Comparison of ENCODE assay signal across 15 cellular contexts in the genomic region with DNA sequence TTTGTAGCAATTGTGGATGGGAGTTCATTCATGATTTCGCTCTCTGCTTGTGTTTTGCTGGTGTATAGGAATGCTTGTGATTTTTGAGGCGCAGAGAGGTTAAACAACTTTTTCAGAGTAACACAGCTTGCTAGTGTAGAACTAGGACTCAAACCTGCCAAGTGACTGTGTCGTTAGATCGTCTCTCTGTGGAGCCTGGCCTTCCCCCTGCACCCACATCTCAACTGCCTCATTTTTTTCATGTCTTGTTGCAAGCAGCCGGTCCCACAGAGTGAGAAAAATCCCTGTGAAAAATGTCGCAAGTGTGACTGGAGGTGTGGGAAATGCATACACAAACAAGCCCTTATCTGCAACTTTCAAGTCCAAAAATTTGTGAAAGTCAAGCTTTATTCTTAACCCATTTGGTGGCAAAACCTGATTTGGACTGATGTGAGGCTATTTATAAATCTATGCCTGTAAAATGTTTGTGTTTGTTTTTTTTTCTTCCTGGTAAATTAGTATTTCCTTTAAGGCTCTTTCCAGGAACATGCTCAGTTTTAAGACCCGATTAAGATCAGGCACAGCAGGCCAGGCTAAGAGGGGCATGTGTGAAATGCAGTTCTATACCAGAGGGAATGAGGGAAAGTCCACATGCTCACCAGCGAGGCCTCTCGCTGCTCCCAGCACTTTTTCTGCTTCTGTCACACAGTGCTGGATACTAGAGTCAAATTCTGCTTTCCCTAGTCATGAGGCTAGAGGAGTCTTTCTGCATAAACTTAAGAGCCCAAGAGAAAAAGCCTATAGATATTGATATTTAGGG. TPM values are rescaled to one million over a fixed set of nuclear protein-coding genes. Genes with fewer than 3 reads are reported as not detected.
DNase-seq lines count a peak whose midpoint lies in the region; ATAC-seq and TF ChIP-seq lines count a peak whose summit lies in the region.
"Had no signal": no experiment of that assay in that cellular context is flagged by ENCODE, and none has a peak within 500 bp of the region (broad histone marks: within the 10 kb centered on the region; RNA-seq: fewer than 3 reads in every experiment).

No MANE protein-coding gene starts in this region.

- peak; percentile 58; the same call in 2 of the 3 replicates for ATAC-seq in GM23338
- no peak for ATAC-seq in GM18520 (IDR thresholded peaks at IDR 0.05; ENCODE audit: unreplicated experiment)

- H3K4me3 ChIP-seq in GM23338 (no peak overlapping the region), WERI-Rb-1 (ENCODE audit: low read depth, low read length) (no peak overlapping the region), left ventricle myocardium inferior (no peak overlapping the region), parathyroid adenoma (ENCODE audit: low read depth, low read length) (no peak overlapping the region)
- H3K4me3 ChIP-seq: breast epithelium, testis had no signal

- no peaks in the 10 kb centered on the region for H3K27me3 Mint-ChIP-seq in GM23338 (ENCODE audit: insufficient read depth, low read depth, poor library complexity)

- H3K4me1 ChIP-seq in GM23338 (ENCODE audit: insufficient read depth) (peaks cover 8% of the 10 kb centered on the region), left ventricle myocardium inferior (peaks cover 69% of the 10 kb centered on the region), parathyroid adenoma (peaks cover 9% of the 10 kb centered on the region)
- H3K4me1 ChIP-seq: breast epithelium, testis had no signal

- TF ChIP-seq CTCF in GM23338 (conservative IDR thresholded peaks at IDR 0.05; ENCODE audit: low read depth in 2 of 2) (no peak), WERI-Rb-1 (IDR thresholded peaks at IDR 0.05; ENCODE audit: low read depth, low read length) (no peak), left ventricle myocardium inferior (IDR thresholded peaks at IDR 0.05; ENCODE audit: borderline replicate concordance) (no peak), parathyroid adenoma (IDR thresholded peaks at IDR 0.05) (no peak)

- H3K9me3 Mint-ChIP-seq in GM23338, result peaks cover 8% of the 10 kb centered on the region

- H3K27ac ChIP-seq in GM23338 (ENCODE audit: low read depth) (no peak overlapping the region), WERI-Rb-1 (no peak overlapping the region), left ventricle myocardium inferior (replicated peaks) (peak overlapping the region; percentile 53), parathyroid adenoma (peak overlapping the region; percentile 29)
- H3K27ac ChIP-seq: breast epithelium, RWPE1, testis had no signal

- H2AFZ ChIP-seq in GM23338, result no peak overlapping the region
- H2AFZ ChIP-seq in parathyroid adenoma, result peak overlapping the region; percentile 17

- H3K9me2 ChIP-seq in GM23338 (ENCODE audit: insufficient read depth), result no peaks in the 10 kb centered on the region

- peaks cover 66% of the 10 kb centered on the region for H3K36me3 Mint-ChIP-seq in GM23338 (ENCODE audit: low read depth)

- intact Hi-C loops in left ventricle myocardium inferior (cut with micrococcal nuclease), result no loop called here

- H3F3A ChIP-seq in GM23338 (replicated peaks; ENCODE audit: low read depth), result no peaks in the 10 kb centered on the region

- H3K4me2 ChIP-seq in GM23338, result no peak overlapping the region
- H3K4me2 ChIP-seq in parathyroid adenoma (ENCODE audit: low read length), result no peak overlapping the region

- H3K36me3 ChIP-seq in GM23338 (ENCODE audit: insufficient read depth) (0 out of 2 replicates have a peak, but pooled peaks cover 4% of the 10 kb centered on the region), WERI-Rb-1 (no peaks in the 10 kb centered on the region), left ventricle myocardium inferior (peaks cover 4% of the 10 kb centered on the region), parathyroid adenoma (ENCODE audit: control insufficient read depth, insufficient read depth, low read length) (no peaks in the 10 kb centered on the region)
- H3K36me3 ChIP-seq: breast epithelium had no signal

- DNase-seq in GM23338 (ENCODE audit: low spot score), result no peak
- peak; percentile 26 for DNase-seq in WERI-Rb-1
- DNase-seq in left ventricle myocardium inferior, result no peak
- DNase-seq in COR-L47 (lab: John Stamatoyannopoulos, UW), result no peak
- DNase-seq in NCI-H748 (lab: John Stamatoyannopoulos, UW; ENCODE audit: unreplicated experiment), result no peak
- DNase-seq: activated CD4-positive, alpha-beta T cell treated with anti-CD3 and anti-CD28 coated beads, Interleukin-2, amount 50 U/mL, for 48 hours; activated effector memory CD4-positive, alpha-beta T cell treated with Interleukin-2 at 50 U/mL for 16 hours; NCI-H2029 treated with DMSO at 0.1 percent for 48 hours; NCI-H774; T1000; testis had no signal

- H3K9ac ChIP-seq in parathyroid adenoma, result no peak overlapping the region

- H3K9me3 ChIP-seq in WERI-Rb-1 (ENCODE audit: severe bottlenecking), result no peaks in the 10 kb centered on the region
- H3K9me3 ChIP-seq in left ventricle myocardium inferior (replicated peaks), result no peaks in the 10 kb centered on the region
- H3K9me3 ChIP-seq in parathyroid adenoma (ENCODE audit: control insufficient read depth, low read length), result no peaks in the 10 kb centered on the region
- H3K9me3 ChIP-seq: breast epithelium, testis had no signal

- H4K20me1 ChIP-seq in GM23338 (replicated peaks; ENCODE audit: insufficient read depth), result peaks cover 28% of the 10 kb centered on the region

- peaks cover 29% of the 10 kb centered on the region for H3K4me1 Mint-ChIP-seq in GM23338

- no peak overlapping the region for H3K4me3 Mint-ChIP-seq in GM23338

- peak overlapping the region; percentile 70 for H3K27ac Mint-ChIP-seq in GM23338

- H3K27me3 ChIP-seq in GM23338 (ENCODE audit: insufficient read depth), result no peaks in the 10 kb centered on the region
- H3K27me3 ChIP-seq in WERI-Rb-1 (ENCODE audit: insufficient read depth, low read depth, severe bottlenecking), result no peaks in the 10 kb centered on the region
- no peaks in the 10 kb centered on the region for H3K27me3 ChIP-seq in left ventricle myocardium inferior (ENCODE audit: low read depth)
- no peaks in the 10 kb centered on the region for H3K27me3 ChIP-seq in parathyroid adenoma (ENCODE audit: control insufficient read depth, insufficient read depth, low read length)
- H3K27me3 ChIP-seq: breast epithelium, testis had no signal

- peaks cover 98% of the 10 kb centered on the region for H3K79me2 ChIP-seq in GM23338 (replicated peaks; ENCODE audit: insufficient read depth)
- H3K79me2 ChIP-seq in parathyroid adenoma, result peaks cover 2% of the 10 kb centered on the region

TF ChIP-seq in GM23338, 12 proteins besides CTCF, POLR2A, EP300 and RAD21 (continues in another document):
- TF ChIP-seq CREB1 (CRISPR knock-in tag; IDR thresholded peaks at IDR 0.05; ENCODE audit: low read depth), result no peak

RNA-seq across cellular contexts. Expression of a gene that starts 25.8 kb away (rescaled TPM):
- 51.6 and 65.1 TPM in 2 replicates for total RNA-seq in GM23338 (2014; rRNA removed; shearing (Covaris generic))
- polyA plus RNA-seq in GM23338 (2016; fragmentation: Nextera tagmentation; extraction: Ambion mirVana), result 13.5 and 17.6 TPM in 2 replicates
- total RNA-seq in left ventricle myocardium inferior, result 84.3 TPM

Comparison
In these comparisons a context has a peak if more than half of its experiments do, and no peak if none do; other contexts are left out.
1. H3K27ac ChIP-seq: peak in left ventricle myocardium inferior (single experiment) and parathyroid adenoma (single experiment); none in GM23338 (single experiment) and WERI-Rb-1 (single experiment).